8 cellular contexts compared by ENCODE assay signal in genomic region chr6:39347906-39348585, GRCh38. TPM values are rescaled to one million over a fixed set of nuclear protein-coding genes. Genes with fewer than 3 reads are reported as not detected.
DNase-seq lines count a peak whose midpoint lies in the region; TF ChIP-seq lines count a peak whose summit lies in the region.

No MANE protein-coding gene starts in this region.

- H3K27ac ChIP-seq in transverse colon: no peak overlapping the region

- H3K27me3 Mint-ChIP-seq in activated T-helper 1 cell treated with anti-CD3 and anti-CD28 coated beads, Interleukin-12 subunit alpha, Interleukin-12 subunit beta, Interleukin-2, Interleukin-4 antibody, amounts not matched to agents 30 ng/mL and 10 ng/mL and 1 ng/mL, durations not matched to agents 14 hours and 24 hours and 36 hours (ENCODE audit: insufficient read depth): peaks cover 6% of the 10 kb centered on the region

- H3K36me3 Mint-ChIP-seq in activated T-helper 1 cell treated with anti-CD3 and anti-CD28 coated beads, Interleukin-12 subunit alpha, Interleukin-12 subunit beta, Interleukin-2, Interleukin-4 antibody, amounts not matched to agents 30 ng/mL and 10 ng/mL and 1 ng/mL, durations not matched to agents 14 hours and 24 hours and 36 hours (ENCODE audit: low read depth): no peaks in the 10 kb centered on the region

- peaks cover 0 to under 1% (median 0%) of the 10 kb centered on the region in 4 donors for H3K4me1 ChIP-seq in transverse colon

- H3K9me3 Mint-ChIP-seq in activated T-helper 1 cell treated with anti-CD3 and anti-CD28 coated beads, Interleukin-12 subunit alpha, Interleukin-12 subunit beta, Interleukin-2, Interleukin-4 antibody, amounts not matched to agents 30 ng/mL and 10 ng/mL and 1 ng/mL, durations not matched to agents 14 hours and 24 hours and 36 hours: no peaks in the 10 kb centered on the region

- H3K36me3 ChIP-seq in transverse colon: no peaks in the 10 kb centered on the region

- no peak overlapping the region for H3K4me3 ChIP-seq in transverse colon

- in situ Hi-C loops in transverse colon (cut with MboI; ENCODE audit: low pct_ligation_motif_present in 1 of 4, low pct_unique_long_range_greater_than_20kb in 1 of 4, low sequenced_read_pairs in 3 of 4): loop anchor here in 1 of 4 donors (25.0 kb wide), 1 partner anchor 1489 kb away; no protein-coding TSS in a partner anchor

- intact Hi-C loops in activated T-helper 1 cell treated with anti-CD3 and anti-CD28 coated beads, Interleukin-12 subunit alpha, Interleukin-12 subunit beta, Interleukin-2, Interleukin-4 antibody, amounts not matched to agents 30 ng/mL and 10 ng/mL and 1 ng/mL, durations not matched to agents 14 hours and 24 hours and 36 hours (cut with micrococcal nuclease): loop anchor here (1.0 kb wide), 1 partner anchor 544 kb away; no protein-coding TSS in a partner anchor
- intact Hi-C loops in transverse colon (cut with DNase I; ENCODE audit: low total_unique reads): no loop called here

- no peaks in the 10 kb centered on the region for H3K9me3 ChIP-seq in transverse colon

- 34 to 60% methylated on average over 1 to 9 of the region's 9 CpGs for WGBS in transverse colon (ENCODE audit: low coverage in 1 of 2), 2 donors

- no peak for TF ChIP-seq POLR2A in transverse colon (IDR thresholded peaks at IDR 0.05)

- TF ChIP-seq EP300 in transverse colon (IDR thresholded peaks at IDR 0.05; ENCODE audit: low read depth): no peak

- H3K27ac Mint-ChIP-seq in activated T-helper 1 cell treated with anti-CD3 and anti-CD28 coated beads, Interleukin-12 subunit alpha, Interleukin-12 subunit beta, Interleukin-2, Interleukin-4 antibody, amounts not matched to agents 30 ng/mL and 10 ng/mL and 1 ng/mL, durations not matched to agents 14 hours and 24 hours and 36 hours: no peak overlapping the region

- no peaks in the 10 kb centered on the region for H3K4me1 Mint-ChIP-seq in activated T-helper 1 cell treated with anti-CD3 and anti-CD28 coated beads, Interleukin-12 subunit alpha, Interleukin-12 subunit beta, Interleukin-2, Interleukin-4 antibody, amounts not matched to agents 30 ng/mL and 10 ng/mL and 1 ng/mL, durations not matched to agents 14 hours and 24 hours and 36 hours (ENCODE audit: low read depth)

- H3K4me3 Mint-ChIP-seq in activated T-helper 1 cell treated with anti-CD3 and anti-CD28 coated beads, Interleukin-12 subunit alpha, Interleukin-12 subunit beta, Interleukin-2, Interleukin-4 antibody, amounts not matched to agents 30 ng/mL and 10 ng/mL and 1 ng/mL, durations not matched to agents 14 hours and 24 hours and 36 hours: no peak overlapping the region

- peak; percentile 74 to 90 (median 80) for TF ChIP-seq CTCF in transverse colon (IDR thresholded peaks at IDR 0.05)

- DNase-seq in DMS 273 (lab: John Stamatoyannopoulos, UW; ENCODE audit: unreplicated experiment) (peak; percentile 81), DMS 273 treated with DMSO at 0.1 percent for 48 hours (lab: John Stamatoyannopoulos, UW) (no peak), HUDEP-2 (lab: John Stamatoyannopoulos, UW; ENCODE audit: unreplicated experiment in 76 of 76) (peak in 50 of 76 experiments; percentile 1 to 70 (median 35)), RKO (ENCODE audit: low spot score) (peak; percentile 47), fibroblast of the conjunctiva (ENCODE audit: low read depth) (peak; percentile 39), occipital lobe (lab: John Stamatoyannopoulos, UW) (peak; percentile 33), transverse colon (peak; percentile 69)
- peak; percentile 31 for DNase-seq in activated T-helper 1 cell treated with anti-CD3 and anti-CD28 coated beads, Interleukin-12 subunit alpha, Interleukin-12 subunit beta, Interleukin-2, Interleukin-4 antibody, amounts not matched to agents 30 ng/mL and 10 ng/mL and 1 ng/mL, durations not matched to agents 14 hours and 24 hours and 36 hours (ENCODE audit: low spot score)

- H3K27me3 ChIP-seq in transverse colon: no peaks in the 10 kb centered on the region

RNA-seq across cellular contexts. Expression of gene KCNK16, which starts 25.5 kb away (rescaled TPM):
- not detected in 2 replicates for total RNA-seq in activated T-helper 1 cell treated with anti-CD3 and anti-CD28 coated beads, Interleukin-12 subunit alpha, Interleukin-12 subunit beta, Interleukin-2, Interleukin-4 antibody, amounts not matched to agents 30 ng/mL and 10 ng/mL and 1 ng/mL, durations not matched to agents 14 hours and 24 hours and 36 hours
- total RNA-seq in occipital lobe: not detected
- not detected for total RNA-seq in transverse colon

RNA-seq across cellular contexts. Expression of gene KCNK17, which starts 33.8 kb away (rescaled TPM):
- not detected in 2 replicates for total RNA-seq in activated T-helper 1 cell treated with anti-CD3 and anti-CD28 coated beads, Interleukin-12 subunit alpha, Interleukin-12 subunit beta, Interleukin-2, Interleukin-4 antibody, amounts not matched to agents 30 ng/mL and 10 ng/mL and 1 ng/mL, durations not matched to agents 14 hours and 24 hours and 36 hours
- not detected for total RNA-seq in occipital lobe
- under 1 TPM in 1 of 4 donors, not detected in 3; 0.96 TPM for total RNA-seq in transverse colon
